8 cellular contexts compared by ENCODE assay signal in genomic region chr12:56104815-56105476, GRCh38. TPM values are rescaled to one million over a fixed set of nuclear protein-coding genes. Genes with fewer than 3 reads are reported as not detected.
A peak's percentile ranks its signal among the peaks of the same experiment; 100 is the strongest.
DNase-seq lines count a peak whose midpoint lies in the region; ATAC-seq, FAIRE-seq and TF ChIP-seq lines count a peak whose summit lies in the region.

No MANE protein-coding gene starts in this region.

- H3K9me3 ChIP-seq in HUES6 (ENCODE audit: control insufficient read depth, insufficient read depth, low read depth, low read length): no peaks in the 10 kb centered on the region
- H3K9me3 ChIP-seq in pancreas: no peaks in the 10 kb centered on the region

- H3K4me3 ChIP-seq in AG09309 (ENCODE audit: control insufficient read depth, low read depth, low read length): peak overlapping the region; percentile 95
- H3K4me3 ChIP-seq in HUES6 (ENCODE audit: low read depth, low read length): peak overlapping the region; percentile 96
- peak overlapping the region; percentile 83 for H3K4me3 ChIP-seq in fibroblast of villous mesenchyme (ENCODE audit: low read depth, low read length)
- H3K4me3 ChIP-seq in pancreas: peak overlapping the region; percentile 59 to 86 (median 79)

- no peaks in the 10 kb centered on the region for H3K27me3 ChIP-seq in HUES6 (ENCODE audit: control insufficient read depth, insufficient read depth, low read length)
- H3K27me3 ChIP-seq in pancreas: no peaks in the 10 kb centered on the region

- peaks cover 71% of the 10 kb centered on the region for H3K36me3 ChIP-seq in HUES6 (ENCODE audit: control insufficient read depth, insufficient read depth, low read length)
- H3K36me3 ChIP-seq in pancreas: peaks cover 0 to 56% (median 31%) of the 10 kb centered on the region in 3 donors

- H3K9ac ChIP-seq in HUES6 (ENCODE audit: low read length): peak overlapping the region; percentile 98

- H3K4me1 ChIP-seq in HUES6 (ENCODE audit: control insufficient read depth, insufficient read depth, low read length): peaks cover 16% of the 10 kb centered on the region
- H3K4me1 ChIP-seq in pancreas: peaks cover 0 to 22% (median 8%) of the 10 kb centered on the region in 3 donors

- peak; percentile 19 for ATAC-seq in GM19397 (IDR thresholded peaks at IDR 0.05; ENCODE audit: unreplicated experiment)
- ATAC-seq in pancreas: peak; percentile 16 to 49 (median 34)
- no peak for ATAC-seq in GM21381 (IDR thresholded peaks at IDR 0.05; ENCODE audit: unreplicated experiment)

- no peak for FAIRE-seq in pancreas (lab: Jason Lieb, UNC)

- intact Hi-C loops in pancreas (cut with DNase I): no loop called here

- TF ChIP-seq CTCF in AG09309 (IDR thresholded peaks at IDR 0.05; ENCODE audit: control insufficient read depth, insufficient read depth, low read depth, low read length, missing control alignments): no peak
- TF ChIP-seq CTCF in fibroblast of villous mesenchyme (IDR thresholded peaks at IDR 0.05; ENCODE audit: insufficient read depth, low read depth, low read length): no peak
- TF ChIP-seq CTCF in pancreas (IDR thresholded peaks at IDR 0.05): no peak

- DNase-seq in AG09309 (ENCODE audit: low read depth) (no peak), fibroblast of villous mesenchyme (ENCODE audit: low read depth) (peak; percentile 25), pancreas (peak in 3 of 6 donors; percentile 62 to 87 (median 72)), hippocampal formation (lab: John Stamatoyannopoulos, UW) (no peak)
- DNase-seq in activated T-cell treated with anti-CD3 and anti-CD28 coated beads, Interleukin-2, amount 50 U/mL, for 1 hour: peak; percentile 28

- 0% methylated on average over 39 of the region's 39 CpGs for WGBS in pancreas, 2 donors

- H3K27ac ChIP-seq in HUES6 (ENCODE audit: low read depth, low read length) (peak overlapping the region; percentile 90), pancreas (peak overlapping the region; percentile 45 to 79 (median 64))

RNA-seq across cellular contexts. Expression of gene PA2G4, which starts 0.6 kb away (rescaled TPM):
- total RNA-seq in fibroblast of villous mesenchyme (119 and 158 TPM in 2 replicates), pancreas (10 to 100 TPM; 30.1 to 59.8 (median 42.7) TPM)
- 10 to 100 TPM; 38.2 to 43.5 TPM for polyA plus RNA-seq in pancreas

RNA-seq across cellular contexts. Expression of gene RPL41, which starts 11.5 kb away (rescaled TPM):
- total RNA-seq in fibroblast of villous mesenchyme (1,700 and 3,242 TPM in 2 replicates), pancreas (1,000 to 10,000 TPM; 2,275 to 3,960 (median 2,741) TPM)
- polyA plus RNA-seq in pancreas: 1,000 to 10,000 TPM; 1,821 to 3,381 TPM

RNA-seq across cellular contexts. Expression of gene ZC3H10, which starts 13.1 kb away (rescaled TPM):
- total RNA-seq in fibroblast of villous mesenchyme (3.9 and 4.3 TPM in 2 replicates), pancreas (1 to 10 TPM; 2.6 to 4.1 (median 3.2) TPM)
- polyA plus RNA-seq in pancreas: 1 to 10 TPM; 1.9 to 3.0 TPM

RNA-seq across cellular contexts. Expression of gene ESYT1, which starts 23.1 kb away (rescaled TPM):
- 300 and 327 TPM in 2 replicates for total RNA-seq in fibroblast of villous mesenchyme
- total RNA-seq in pancreas: 10 to 100 TPM; 42.8 to 55.1 (median 46.5) TPM
- 10 to 100 TPM; 22.5 to 40.2 TPM for polyA plus RNA-seq in pancreas

RNA-seq across cellular contexts. Expression of gene ERBB3, which starts 25.0 kb away (rescaled TPM):
- 0.32 and 1.7 TPM in 2 replicates for total RNA-seq in fibroblast of villous mesenchyme
- total RNA-seq in pancreas: 100 to 1,000 TPM in 1 of 6 donors, 10 to 100 TPM in 5; 29.5 to 106 (median 50.7) TPM
- 10 to 100 TPM; 35.1 to 50.1 TPM for polyA plus RNA-seq in pancreas

Comparison
In these comparisons a context has a peak if more than half of its experiments do, and no peak if none do; other contexts are left out.
1. DNase-seq: peak in activated T-cell treated with anti-CD3 and anti-CD28 coated beads, Interleukin-2, amount 50 U/mL, for 1 hour (single experiment) and fibroblast of villous mesenchyme (single experiment); none in AG09309 (single experiment) and hippocampal formation (0 of 2).
2. Peak in every context shown above with its lines, with median percentiles within 50 percentile points of each other: H3K4me3 ChIP-seq.